ENCODE assay signal across 8 cellular contexts in genomic region chr1:23559985-23560755, GRCh38. TPM values are rescaled to one million over a fixed set of nuclear protein-coding genes. Genes with fewer than 3 reads are reported as not detected.
A peak's percentile ranks its signal among the peaks of the same experiment; 100 is the strongest.
DNase-seq lines count a peak whose midpoint lies in the region; ATAC-seq lines count a peak whose summit lies in the region.

No MANE protein-coding gene starts in this region.

- peaks cover 70% of the 10 kb centered on the region for H3K4me1 Mint-ChIP-seq in activated T-cell treated with anti-CD3 and anti-CD28 coated beads, Interleukin-2, amount 50 U/mL, for 72 hours (ENCODE audit: low read depth)
- peaks cover 63% of the 10 kb centered on the region for H3K4me1 Mint-ChIP-seq in activated T-helper 1 cell treated with anti-CD3 and anti-CD28 coated beads, Interleukin-12 subunit alpha, Interleukin-12 subunit beta, Interleukin-2, Interleukin-4 antibody, amounts not matched to agents 30 ng/mL and 10 ng/mL and 1 ng/mL, durations not matched to agents 14 hours and 24 hours and 36 hours (ENCODE audit: low read depth)

- intact Hi-C loops in activated T-helper 1 cell treated with anti-CD3 and anti-CD28 coated beads, Interleukin-12 subunit alpha, Interleukin-12 subunit beta, Interleukin-2, Interleukin-4 antibody, amounts not matched to agents 30 ng/mL and 10 ng/mL and 1 ng/mL, durations not matched to agents 14 hours and 24 hours and 36 hours (cut with micrococcal nuclease), result loop anchor here (1.0 to 2.0 kb wide), 7 partner anchors 17 to 1407 kb away; partner anchors contain the start of gene ASAP3

- H3K27ac ChIP-seq in iPS-20b (ENCODE audit: low read length), result peak overlapping the region; percentile 65
- peak overlapping the region; percentile 77 for H3K27ac ChIP-seq in substantia nigra (ENCODE audit: low read depth, low read length, poor library complexity, severe bottlenecking)

- H3K4me1 ChIP-seq in iPS-20b (ENCODE audit: insufficient read depth, low read length), result peaks cover 51% of the 10 kb centered on the region

- H3K9me3 ChIP-seq in iPS-20b (ENCODE audit: insufficient read depth, low read depth, low read length), result no peaks in the 10 kb centered on the region

- H3K4me3 ChIP-seq in iPS-20b (ENCODE audit: low read length), result peak overlapping the region; percentile 78

- in situ Hi-C loops in KBM-7 (cut with MboI; ENCODE audit: low pct_unique_long_range_greater_than_20kb, low sequenced_read_pairs), result no loop called here

- DNase-seq in activated T-cell treated with anti-CD3 and anti-CD28 coated beads, Interleukin-2, amount 50 U/mL, for 72 hours, result no peak
- no peak for DNase-seq in activated T-cell treated with anti-CD3 and anti-CD28 coated beads, Interleukin-2, amount 50 U/mL, for 48 hours
- DNase-seq in activated T-helper 1 cell treated with anti-CD3 and anti-CD28 coated beads, Interleukin-12 subunit alpha, Interleukin-12 subunit beta, Interleukin-2, Interleukin-4 antibody, amounts not matched to agents 30 ng/mL and 10 ng/mL and 1 ng/mL, durations not matched to agents 14 hours and 24 hours and 36 hours (ENCODE audit: low spot score), result no peak
- no peak for DNase-seq in substantia nigra (lab: John Stamatoyannopoulos, UW)
- DNase-seq in KBM-7, result no peak
- no peak for DNase-seq in activated CD8-positive, alpha-beta memory T cell treated with anti-CD3 and anti-CD28 coated beads for 24 hours

- peaks cover 19% of the 10 kb centered on the region for H3K27me3 ChIP-seq in iPS-20b (ENCODE audit: insufficient read depth, low read length)

- no peak for ATAC-seq in activated T-cell treated with anti-CD3 and anti-CD28 coated beads, Interleukin-2, amount 50 U/mL, for 72 hours (replicated peaks in 1 of 2)
- ATAC-seq in GM19397 (IDR thresholded peaks at IDR 0.05; ENCODE audit: unreplicated experiment), result no peak

- peaks cover 19% of the 10 kb centered on the region for H3K27me3 Mint-ChIP-seq in activated T-cell treated with anti-CD3 and anti-CD28 coated beads, Interleukin-2, amount 50 U/mL, for 72 hours (ENCODE audit: low read depth)
- H3K27me3 Mint-ChIP-seq in activated T-helper 1 cell treated with anti-CD3 and anti-CD28 coated beads, Interleukin-12 subunit alpha, Interleukin-12 subunit beta, Interleukin-2, Interleukin-4 antibody, amounts not matched to agents 30 ng/mL and 10 ng/mL and 1 ng/mL, durations not matched to agents 14 hours and 24 hours and 36 hours (ENCODE audit: insufficient read depth), result peaks cover 38% of the 10 kb centered on the region

- H3K9ac ChIP-seq in iPS-20b (ENCODE audit: low read depth, low read length), result peak overlapping the region; percentile 86

- H3K36me3 Mint-ChIP-seq in activated T-cell treated with anti-CD3 and anti-CD28 coated beads, Interleukin-2, amount 50 U/mL, for 72 hours (ENCODE audit: insufficient read depth in 2 of 2), result peaks cover 0 to 3% of the 10 kb centered on the region in 2 donors
- H3K36me3 Mint-ChIP-seq in activated T-helper 1 cell treated with anti-CD3 and anti-CD28 coated beads, Interleukin-12 subunit alpha, Interleukin-12 subunit beta, Interleukin-2, Interleukin-4 antibody, amounts not matched to agents 30 ng/mL and 10 ng/mL and 1 ng/mL, durations not matched to agents 14 hours and 24 hours and 36 hours (ENCODE audit: low read depth), result peaks cover 4% of the 10 kb centered on the region

- no peaks in the 10 kb centered on the region for H3K9me3 Mint-ChIP-seq in activated T-cell treated with anti-CD3 and anti-CD28 coated beads, Interleukin-2, amount 50 U/mL, for 72 hours
- H3K9me3 Mint-ChIP-seq in activated T-helper 1 cell treated with anti-CD3 and anti-CD28 coated beads, Interleukin-12 subunit alpha, Interleukin-12 subunit beta, Interleukin-2, Interleukin-4 antibody, amounts not matched to agents 30 ng/mL and 10 ng/mL and 1 ng/mL, durations not matched to agents 14 hours and 24 hours and 36 hours, result no peaks in the 10 kb centered on the region

- H3K4me3 Mint-ChIP-seq in activated T-cell treated with anti-CD3 and anti-CD28 coated beads, Interleukin-2, amount 50 U/mL, for 72 hours, result peak overlapping the region; percentile 93 to 96
- peak overlapping the region; percentile 90 for H3K4me3 Mint-ChIP-seq in activated T-helper 1 cell treated with anti-CD3 and anti-CD28 coated beads, Interleukin-12 subunit alpha, Interleukin-12 subunit beta, Interleukin-2, Interleukin-4 antibody, amounts not matched to agents 30 ng/mL and 10 ng/mL and 1 ng/mL, durations not matched to agents 14 hours and 24 hours and 36 hours

- H3K27ac Mint-ChIP-seq in activated T-cell treated with anti-CD3 and anti-CD28 coated beads, Interleukin-2, amount 50 U/mL, for 72 hours, result peak overlapping the region; percentile 39
- H3K27ac Mint-ChIP-seq in activated T-helper 1 cell treated with anti-CD3 and anti-CD28 coated beads, Interleukin-12 subunit alpha, Interleukin-12 subunit beta, Interleukin-2, Interleukin-4 antibody, amounts not matched to agents 30 ng/mL and 10 ng/mL and 1 ng/mL, durations not matched to agents 14 hours and 24 hours and 36 hours, result no peak overlapping the region

- peaks cover 18% of the 10 kb centered on the region for H3K36me3 ChIP-seq in iPS-20b (ENCODE audit: insufficient read depth, low read depth, low read length)

RNA-seq across cellular contexts. Expression of gene ID3, which starts 0.9 kb away (rescaled TPM):
- total RNA-seq in activated T-cell treated with anti-CD3 and anti-CD28 coated beads, Interleukin-2, amount 50 U/mL, for 72 hours, result 10 to 100 TPM; 32.3 to 37.2 TPM
- 20.8 and 22.9 TPM in 2 replicates for total RNA-seq in activated T-helper 1 cell treated with anti-CD3 and anti-CD28 coated beads, Interleukin-12 subunit alpha, Interleukin-12 subunit beta, Interleukin-2, Interleukin-4 antibody, amounts not matched to agents 30 ng/mL and 10 ng/mL and 1 ng/mL, durations not matched to agents 14 hours and 24 hours and 36 hours

RNA-seq across cellular contexts. Expression of gene E2F2, which starts 29.1 kb away (rescaled TPM):
- 10 to 100 TPM; 19.9 to 24.7 TPM for total RNA-seq in activated T-cell treated with anti-CD3 and anti-CD28 coated beads, Interleukin-2, amount 50 U/mL, for 72 hours
- total RNA-seq in activated T-helper 1 cell treated with anti-CD3 and anti-CD28 coated beads, Interleukin-12 subunit alpha, Interleukin-12 subunit beta, Interleukin-2, Interleukin-4 antibody, amounts not matched to agents 30 ng/mL and 10 ng/mL and 1 ng/mL, durations not matched to agents 14 hours and 24 hours and 36 hours, result 32.0 and 33.5 TPM in 2 replicates
